ENCODE assay signal across 10 cellular contexts in the genomic region with DNA sequence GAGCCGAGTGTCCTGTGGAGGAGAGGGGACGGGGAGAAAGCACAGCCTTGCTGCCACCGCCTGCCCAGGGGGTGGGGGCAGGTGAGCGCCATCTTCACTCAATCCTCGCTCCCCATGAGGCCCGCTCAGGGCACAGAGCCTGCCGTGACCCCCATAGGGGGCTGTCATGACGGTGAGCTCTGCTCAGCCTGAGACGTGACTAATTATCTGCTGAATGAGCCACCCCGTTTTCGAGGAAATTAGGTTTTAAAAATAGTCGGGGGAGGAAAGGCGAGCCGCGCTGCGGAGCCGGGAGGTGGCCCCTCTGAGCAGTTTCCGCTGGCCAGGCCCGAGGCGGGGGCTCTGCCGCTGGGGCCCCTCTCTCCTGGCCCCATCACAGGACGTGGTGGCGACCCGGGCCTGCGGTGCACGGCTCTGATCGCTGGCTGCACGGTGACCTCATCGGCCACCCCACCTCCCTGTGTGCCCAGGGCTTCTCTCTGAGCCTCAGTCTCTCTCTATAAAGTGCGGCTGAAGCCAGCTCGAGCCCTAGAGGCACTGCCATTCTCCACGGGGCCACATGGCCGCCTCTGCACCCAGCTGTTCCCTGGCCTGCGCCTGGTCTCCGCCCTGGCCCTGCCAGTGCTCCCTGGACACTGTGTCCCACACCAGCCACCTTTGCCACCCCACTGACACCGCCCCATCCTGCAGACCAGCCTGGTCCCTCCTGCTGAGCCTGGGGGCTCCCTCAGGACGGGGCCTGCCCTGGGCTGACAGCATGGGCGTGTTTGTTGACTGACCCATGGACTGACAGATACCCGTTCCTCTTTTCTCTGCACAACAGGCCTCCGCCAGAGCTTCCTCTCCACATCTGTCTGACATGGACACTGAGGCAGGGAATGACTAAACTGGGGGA. TPM values are rescaled to one million over a fixed set of nuclear protein-coding genes. Genes with fewer than 3 reads are reported as not detected.
DNase-seq lines count a peak whose midpoint lies in the region; ATAC-seq, FAIRE-seq and TF ChIP-seq lines count a peak whose summit lies in the region.
"Had no signal": no experiment of that assay in that cellular context is flagged by ENCODE, and none has a peak within 500 bp of the region (broad histone marks: within the 10 kb centered on the region; RNA-seq: fewer than 3 reads in every experiment).

No MANE protein-coding gene starts in this region.

- WGBS in K562 (ENCODE audit: insufficient coverage, low coverage, missing lambda C conversion rate) = 28% methylated on average over 37 of the region's 40 CpGs
- 44 to 45% methylated on average over 29 to 40 of the region's 40 CpGs for WGBS in upper lobe of left lung, 2 donors
- 83% methylated on average over 19 of the region's 40 CpGs for WGBS in SK-N-SH (ENCODE audit: low lambda C conversion rate)

- peak; percentile 65 for DNase-seq in activated T-cell treated with anti-CD3 and anti-CD28 coated beads, Interleukin-2, amount 50 U/mL, for 24 hours
- DNase-seq in activated T-cell treated with anti-CD3 and anti-CD28 coated beads, Interleukin-2, amount 50 U/mL, for 1 hour = no peak
- peak; percentile 64 to 70 (median 68) for DNase-seq in K562 (ENCODE audit: extremely low read depth in 1 of 4, low spot score in 3 of 4)
- DNase-seq in naive B cell = no peak
- peak in 1 of 2 donors; percentile 81 for DNase-seq in upper lobe of left lung
- DNase-seq in SK-N-SH = no peak
- no peak for DNase-seq in H4 (ENCODE audit: low spot score)
- DNase-seq: BE2C had no signal

- H3K4me2 ChIP-seq in K562 (ENCODE audit: insufficient read depth, low read length) = peak overlapping the region; percentile 82
- no peak overlapping the region for H3K4me2 ChIP-seq in SK-N-SH

- H3K9me3 Mint-ChIP-seq in activated T-cell treated with anti-CD3 and anti-CD28 coated beads, Interleukin-2, amount 50 U/mL, for 24 hours = no peaks in the 10 kb centered on the region
- no peaks in the 10 kb centered on the region for H3K9me3 Mint-ChIP-seq in naive B cell
- H3K9me3 Mint-ChIP-seq: IgD-negative memory B cell had no signal

- H3K27ac ChIP-seq in K562 (ENCODE audit: extremely low read depth, low read depth, low read length) (peak overlapping the region; percentile 96), upper lobe of left lung (peak overlapping the region; percentile 86 to 94 (median 91)), SK-N-SH (ENCODE audit: low read depth in 2 of 2, low read length in 1 of 2) (no peak overlapping the region)

- H3K9me3 ChIP-seq in K562 (replicated peaks; ENCODE audit: control insufficient read depth, insufficient read depth, low read depth, low read length) = no peaks in the 10 kb centered on the region
- no peaks in the 10 kb centered on the region for H3K9me3 ChIP-seq in upper lobe of left lung
- no peaks in the 10 kb centered on the region for H3K9me3 ChIP-seq in SK-N-SH
- H3K9me3 ChIP-seq: BE2C had no signal

- in situ Hi-C loops in K562 (cut with MboI) = no loop called here

- peak overlapping the region; percentile 68 for H3K4me3 Mint-ChIP-seq in activated T-cell treated with anti-CD3 and anti-CD28 coated beads, Interleukin-2, amount 50 U/mL, for 24 hours
- H3K4me3 Mint-ChIP-seq in naive B cell = peak overlapping the region in 7 of 8 donors; percentile 19 to 77 (median 35)

- TF ChIP-seq CTCF in K562 (IDR thresholded peaks at IDR 0.05 in 2 of 3, conservative IDR thresholded peaks at IDR 0.05 in 1 of 3; ENCODE audit: insufficient read depth in 2 of 3, low read depth in 1 of 3, low read length in 3 of 3) = peak; percentile 22 to 53 (median 40); a peak in 3 of 6 replicates
- TF ChIP-seq CTCF in upper lobe of left lung (IDR thresholded peaks at IDR 0.05) = peak in 1 of 6 experiments; percentile 18
- TF ChIP-seq CTCF in SK-N-SH (IDR thresholded peaks at IDR 0.05) = no peak

- ATAC-seq in K562 (peak; percentile 40), naive B cell (ENCODE audit: low read depth in 2 of 2) (peak; percentile 21 to 43), upper lobe of left lung (ENCODE audit: low FRiP score in 2 of 2) (peak in 1 of 2 donors; percentile 18), GM19467 (IDR thresholded peaks at IDR 0.05; ENCODE audit: unreplicated experiment) (no peak)

- H3F3A ChIP-seq in SK-N-SH (replicated peaks; ENCODE audit: insufficient read depth) = no peaks in the 10 kb centered on the region

- H3K79me2 ChIP-seq in K562 (ENCODE audit: control insufficient read depth, insufficient read depth, low read length) = peaks cover 52% of the 10 kb centered on the region
- H3K79me2 ChIP-seq in SK-N-SH (ENCODE audit: insufficient read depth) = peaks cover 10% of the 10 kb centered on the region; the same call in 1 of the 2 replicates

- H3K36me3 Mint-ChIP-seq in activated T-cell treated with anti-CD3 and anti-CD28 coated beads, Interleukin-2, amount 50 U/mL, for 24 hours (ENCODE audit: low read depth) = peaks cover 6% of the 10 kb centered on the region
- no peaks in the 10 kb centered on the region for H3K36me3 Mint-ChIP-seq in naive B cell

- intact Hi-C loops in K562 (cut with micrococcal nuclease) = no loop called here

- H3K4me1 ChIP-seq in K562 (replicated peaks in 1 of 2; ENCODE audit: control insufficient read depth in 2 of 2, insufficient read depth in 2 of 2, low read length in 2 of 2) = peaks cover 34 to 79% of the 10 kb centered on the region in 2 experiments
- H3K4me1 ChIP-seq in upper lobe of left lung = peaks cover 29 to 63% (median 31%) of the 10 kb centered on the region in 4 donors
- H3K4me1 ChIP-seq in SK-N-SH (ENCODE audit: control insufficient read depth in 1 of 2, insufficient read depth in 2 of 2, low read depth in 1 of 2, low read length in 1 of 2) = no peaks in the 10 kb centered on the region
- H3K4me1 ChIP-seq: BE2C had no signal

- peaks cover 35% of the 10 kb centered on the region for H3K4me1 Mint-ChIP-seq in activated T-cell treated with anti-CD3 and anti-CD28 coated beads, Interleukin-2, amount 50 U/mL, for 24 hours (ENCODE audit: low read depth)
- peaks cover 20 to 46% (median 36%) of the 10 kb centered on the region in 3 donors for H3K4me1 Mint-ChIP-seq in naive B cell

- peak overlapping the region; percentile 56 for H2AFZ ChIP-seq in K562 (ENCODE audit: low read depth, low read length)
- no peak overlapping the region for H2AFZ ChIP-seq in SK-N-SH (ENCODE audit: low read depth)

- H3K9ac ChIP-seq in K562 (ENCODE audit: insufficient read depth in 1 of 2, low read depth in 2 of 2, low read length in 2 of 2) = peak overlapping the region; percentile 85 to 90
- H3K9ac ChIP-seq in SK-N-SH = no peak overlapping the region

- POLR2A ChIA-PET in K562 (lab: Yijun Ruan, JAX) (interaction anchor here (0.5 to 4.1 kb wide), 17 partner anchors 11 to 730 kb away, joined by 3 to 16 read pairs (median 4); partner anchors contain the start of genes MRPL54 and TJP3), SK-N-SH (lab: Yijun Ruan, JAX) (no interaction called here)

- H4K20me1 ChIP-seq in K562 (replicated peaks; ENCODE audit: control insufficient read depth, insufficient read depth, low read length) = no peaks in the 10 kb centered on the region
- H4K20me1 ChIP-seq in SK-N-SH (ENCODE audit: insufficient read depth) = 0 out of 2 replicates have a peak, but pooled peaks cover 16% of the 10 kb centered on the region

- no peaks in the 10 kb centered on the region for H3K9me2 ChIP-seq in SK-N-SH

- BruUV-seq in K562 (replicated peaks; lab: Mats Ljungman, UMichigan) = no TSS peak

- H3K36me3 ChIP-seq in K562 (ENCODE audit: control insufficient read depth, insufficient read depth, low read length) = peaks cover 9% of the 10 kb centered on the region; the same call in 1 of the 3 replicates
- peaks cover 0 to 7% (median 0%) of the 10 kb centered on the region in 4 donors for H3K36me3 ChIP-seq in upper lobe of left lung
- H3K36me3 ChIP-seq in SK-N-SH (replicated peaks in 1 of 2; ENCODE audit: control insufficient read depth in 1 of 2, insufficient read depth in 2 of 2, low read length in 1 of 2) = no peaks in the 10 kb centered on the region
- H3K36me3 ChIP-seq: BE2C had no signal

- CTCF ChIA-PET in K562 (lab: Yijun Ruan, JAX; ENCODE audit: low intra/inter-chr PET ratio) = interaction anchor here (1.6 kb wide), 1 partner anchor 34 kb away, joined by 4 read pairs; no protein-coding TSS in a partner anchor
- CTCF ChIA-PET in SK-N-SH (lab: Yijun Ruan, JAX) = interaction anchor here (1.1 to 2.0 kb wide), 4 partner anchors 10 to 35 kb away, joined by 4 to 8 read pairs (median 4); no protein-coding TSS in a partner anchor

- TF ChIP-seq RAD21 in K562 (CRISPR knock-in tag; conservative IDR thresholded peaks at IDR 0.05 in 1 of 2, IDR thresholded peaks at IDR 0.05 in 1 of 2) (peak in 1 of 2 experiments; percentile 31; a peak in 3 of 4 replicates), SK-N-SH (IDR thresholded peaks at IDR 0.05; ENCODE audit: low read length) (no peak)

- FAIRE-seq in K562 (lab: Jason Lieb, UNC) = peak; percentile 61

- H3K4me3 ChIP-seq in K562 (peak overlapping the region; percentile 13; the same call in 1 of the 2 replicates), upper lobe of left lung (peak overlapping the region in 3 of 4 donors; percentile 13 to 34 (median 23)), SK-N-SH (ENCODE audit: low read depth in 2 of 2, low read length in 1 of 2) (no peak overlapping the region)

- no peaks in the 10 kb centered on the region for H3K9me1 ChIP-seq in K562 (ENCODE audit: control insufficient read depth, insufficient read depth, low read length)

- no peaks in the 10 kb centered on the region for H3K27me3 ChIP-seq in K562 (ENCODE audit: control insufficient read depth in 2 of 2, insufficient read depth in 2 of 2, low read length in 2 of 2)
- H3K27me3 ChIP-seq in upper lobe of left lung = no peaks in the 10 kb centered on the region
- H3K27me3 ChIP-seq in SK-N-SH (ENCODE audit: insufficient read depth) = no peaks in the 10 kb centered on the region
- H3K27me3 ChIP-seq: BE2C had no signal

- no peaks in the 10 kb centered on the region for H3K27me3 Mint-ChIP-seq in activated T-cell treated with anti-CD3 and anti-CD28 coated beads, Interleukin-2, amount 50 U/mL, for 24 hours
- H3K27me3 Mint-ChIP-seq in naive B cell = peaks cover 0 to 27% (median 0%) of the 10 kb centered on the region in 3 donors

- H3K27ac Mint-ChIP-seq in activated T-cell treated with anti-CD3 and anti-CD28 coated beads, Interleukin-2, amount 50 U/mL, for 24 hours = peak overlapping the region; percentile 90
- H3K27ac Mint-ChIP-seq in naive B cell = peak overlapping the region in 2 of 6 donors; percentile 18 to 41
- H3K27ac Mint-ChIP-seq: IgD-negative memory B cell had no signal

- TF ChIP-seq EP300 in K562 (IDR thresholded peaks at IDR 0.05; ENCODE audit: low read length) (no peak), upper lobe of left lung (IDR thresholded peaks at IDR 0.05) (peak in 1 of 4 donors; percentile 14), SK-N-SH (IDR thresholded peaks at IDR 0.05; ENCODE audit: borderline replicate concordance in 1 of 2, low read depth in 1 of 2, low read length in 1 of 2) (no peak)

- TF ChIP-seq POLR2A in K562 (conservative IDR thresholded peaks at IDR 0.05) (no peak), upper lobe of left lung (IDR thresholded peaks at IDR 0.05) (no peak)

RNA-seq across cellular contexts. Expression of gene PIP5K1C, which starts 28.3 kb away (rescaled TPM):
- total RNA-seq in K562 (2011; cell fraction: chromatin; rRNA removed; ENCODE audit: low replicate concordance) = 21.1 and 62.3 TPM in 2 replicates
- total RNA-seq in K562 (2011; cell fraction: nucleolus; rRNA removed) = 28.3 and 30.5 TPM in 2 replicates
- 15.8 and 17.5 TPM in 2 replicates for total RNA-seq in K562 (2011; cell fraction: nucleoplasm; rRNA removed)
- 6.0 and 10.7 TPM in 2 replicates for total RNA-seq in K562 (2014; rRNA removed)
- total RNA-seq in K562 (2014; rRNA removed; fragmentation: Illumina TruSeq; extraction: Trizol) = 1.4 and 1.9 TPM in 2 replicates
- total RNA-seq in K562 (2015; rRNA removed; fragmentation: Illumina TruSeq; extraction: Trizol) = 4.1 and 5.3 TPM in 2 replicates
- total RNA-seq in K562 (2021) = 21.4 and 22.1 TPM in 2 replicates
- 2.9 and 5.8 TPM in 2 replicates for polyA plus RNA-seq in K562 (2011; rRNA removed)
- polyA plus RNA-seq in K562 (2011; cell fraction: cytosol; rRNA removed) = 2.9 and 6.4 TPM in 2 replicates
- polyA plus RNA-seq in K562 (2011; cell fraction: nucleus; rRNA removed) = 9.4 and 20.2 TPM in 2 replicates
- 16.8 and 22.4 TPM in 2 replicates for polyA plus RNA-seq in K562 (2012)
- 8.0 and 11.3 TPM in 2 replicates for polyA plus RNA-seq in K562 (2014; fragmentation: Illumina TruSeq; extraction: Trizol)
- polyA plus RNA-seq in K562 (2014; fragmentation: Nextera tagmentation; extraction: Ambion mirVana) = under 1 TPM; 0.38 to 0.61 TPM
- polyA plus RNA-seq in K562 (2014; rRNA removed) = 7.6 and 8.3 TPM in 2 replicates
- polyA minus RNA-seq in K562 (2011; rRNA and poly(A)+ RNA removed) = 5.1 and 9.5 TPM in 2 replicates
- 15.8 and 26.9 TPM in 2 replicates for polyA minus RNA-seq in K562 (2011; cell fraction: cytosol; rRNA and poly(A)+ RNA removed)
- 13.1 and 15.9 TPM in 2 replicates for polyA minus RNA-seq in K562 (2011; cell fraction: nucleus; rRNA and poly(A)+ RNA removed)
- polyA plus RNA-seq in naive B cell (ENCODE audit: low read depth in 6 of 6) = 10 to 100 TPM in 1 of 6 donors, 1 to 10 TPM in 4, under 1 TPM in 1; 0.41 to 13.4 (median 4.9) TPM
- 10 to 100 TPM; 24.6 to 64.1 (median 43.1) TPM for total RNA-seq in upper lobe of left lung
- 6.9 and 12.3 TPM in 2 replicates for polyA plus RNA-seq in SK-N-SH (2012; rRNA removed)
- polyA plus RNA-seq in SK-N-SH (2012; cell fraction: cytosol; rRNA removed) = 4.4 and 6.9 TPM in 2 replicates
- polyA plus RNA-seq in SK-N-SH (2012; cell fraction: nucleus; rRNA removed) = 12.2 and 15.0 TPM in 2 replicates
- 5.3 and 6.8 TPM in 2 replicates for total RNA-seq in H4 (2014; rRNA removed; shearing (Covaris generic))

RNA-seq across cellular contexts. Expression of gene TJP3, which starts 36.3 kb away (rescaled TPM):
- total RNA-seq in K562 (2011; cell fraction: chromatin; rRNA removed; ENCODE audit: low replicate concordance) = 1.8 and 7.1 TPM in 2 replicates
- total RNA-seq in K562 (2011; cell fraction: nucleolus; rRNA removed) = 2.9 and 3.5 TPM in 2 replicates
- total RNA-seq in K562 (2011; cell fraction: nucleoplasm; rRNA removed) = 1.8 and 2.6 TPM in 2 replicates
- total RNA-seq in K562 (2014; rRNA removed) = 0.82 and 1.3 TPM in 2 replicates
- 0.11 and 0.38 TPM in 2 replicates for total RNA-seq in K562 (2014; rRNA removed; fragmentation: Illumina TruSeq; extraction: Trizol)
- total RNA-seq in K562 (2015; rRNA removed; fragmentation: Illumina TruSeq; extraction: Trizol) = 0.34 and 0.58 TPM in 2 replicates
- total RNA-seq in K562 (2021) = 0.92 and 2.4 TPM in 2 replicates
- 1.8 and 2.2 TPM in 2 replicates for polyA plus RNA-seq in K562 (2011; rRNA removed)
- polyA plus RNA-seq in K562 (2011; cell fraction: cytosol; rRNA removed) = 1.9 and 5.2 TPM in 2 replicates
- polyA plus RNA-seq in K562 (2011; cell fraction: nucleus; rRNA removed) = 4.3 and 9.8 TPM in 2 replicates
- 3.2 and 4.0 TPM in 2 replicates for polyA plus RNA-seq in K562 (2012)
- polyA plus RNA-seq in K562 (2014; fragmentation: Illumina TruSeq; extraction: Trizol) = 0.54 and 1.1 TPM in 2 replicates
- under 1 TPM in 1 of 2 experiments, not detected in 1; 0.11 TPM for polyA plus RNA-seq in K562 (2014; fragmentation: Nextera tagmentation; extraction: Ambion mirVana)
- 0.56 and 0.73 TPM in 2 replicates for polyA plus RNA-seq in K562 (2014; rRNA removed)
- polyA minus RNA-seq in K562 (2011; rRNA and poly(A)+ RNA removed) = 1.5 and 1.9 TPM in 2 replicates
- 0.86 and 2.2 TPM in 2 replicates for polyA minus RNA-seq in K562 (2011; cell fraction: cytosol; rRNA and poly(A)+ RNA removed)
- 2.3 and 3.4 TPM in 2 replicates for polyA minus RNA-seq in K562 (2011; cell fraction: nucleus; rRNA and poly(A)+ RNA removed)
- polyA plus RNA-seq in naive B cell (ENCODE audit: low read depth in 6 of 6) = 1 to 10 TPM in 5 of 6 donors, not detected in 1; 1.2 to 3.8 (median 2.0) TPM
- total RNA-seq in upper lobe of left lung = 10 to 100 TPM; 27.2 to 94.3 (median 55.5) TPM
- 0.24 and 0.36 TPM in 2 replicates for polyA plus RNA-seq in SK-N-SH (2012; rRNA removed)
- 0.18 and 0.28 TPM in 2 replicates for polyA plus RNA-seq in SK-N-SH (2012; cell fraction: cytosol; rRNA removed)
- polyA plus RNA-seq in SK-N-SH (2012; cell fraction: nucleus; rRNA removed) = 0.49 and 1.0 TPM in 2 replicates
- 1.5 TPM in 1 of 2 replicates, not detected in the other for total RNA-seq in H4 (2014; rRNA removed; shearing (Covaris generic))

RNA-seq across cellular contexts. Expression of gene CACTIN, which starts 45.3 kb away (rescaled TPM):
- 35.4 and 89.8 TPM in 2 replicates for total RNA-seq in K562 (2011; cell fraction: chromatin; rRNA removed; ENCODE audit: low replicate concordance)
- total RNA-seq in K562 (2011; cell fraction: nucleolus; rRNA removed) = 60.3 and 65.9 TPM in 2 replicates
- total RNA-seq in K562 (2011; cell fraction: nucleoplasm; rRNA removed) = 35.3 and 37.6 TPM in 2 replicates
- total RNA-seq in K562 (2014; rRNA removed) (46.5 and 57.8 TPM in 2 replicates), K562 (2014; rRNA removed; fragmentation: Illumina TruSeq; extraction: Trizol) (7.6 and 7.9 TPM in 2 replicates), K562 (2015; rRNA removed; fragmentation: Illumina TruSeq; extraction: Trizol) (25.6 and 27.3 TPM in 2 replicates), K562 (2021) (42.1 and 49.2 TPM in 2 replicates), upper lobe of left lung (10 to 100 TPM; 21.5 to 97.4 (median 25.5) TPM)
- polyA plus RNA-seq in K562 (2011; rRNA removed) (15.0 and 19.4 TPM in 2 replicates), K562 (2014; fragmentation: Illumina TruSeq; extraction: Trizol) (9.6 and 20.4 TPM in 2 replicates), K562 (2014; fragmentation: Nextera tagmentation; extraction: Ambion mirVana) (under 1 TPM; 0.15 to 0.52 TPM), K562 (2014; rRNA removed) (35.0 and 36.4 TPM in 2 replicates), naive B cell (ENCODE audit: low read depth in 6 of 6) (10 to 100 TPM in 1 of 6 donors, 1 to 10 TPM in 5; 2.7 to 15.4 (median 7.9) TPM), SK-N-SH (2012; rRNA removed) (27.8 and 36.4 TPM in 2 replicates)
- 21.9 and 50.9 TPM in 2 replicates for polyA plus RNA-seq in K562 (2011; cell fraction: cytosol; rRNA removed)
- 54.2 and 84.9 TPM in 2 replicates for polyA plus RNA-seq in K562 (2011; cell fraction: nucleus; rRNA removed)
- polyA plus RNA-seq in K562 (2012) = 22.8 and 28.5 TPM in 2 replicates
- 4.5 and 9.4 TPM in 2 replicates for polyA minus RNA-seq in K562 (2011; rRNA and poly(A)+ RNA removed)
- polyA minus RNA-seq in K562 (2011; cell fraction: cytosol; rRNA and poly(A)+ RNA removed) = 13.0 and 16.6 TPM in 2 replicates
- 9.6 and 12.0 TPM in 2 replicates for polyA minus RNA-seq in K562 (2011; cell fraction: nucleus; rRNA and poly(A)+ RNA removed)
- 11.9 and 22.7 TPM in 2 replicates for polyA plus RNA-seq in SK-N-SH (2012; cell fraction: cytosol; rRNA removed)
- polyA plus RNA-seq in SK-N-SH (2012; cell fraction: nucleus; rRNA removed) = 66.5 and 82.5 TPM in 2 replicates
- 12.1 and 13.9 TPM in 2 replicates for total RNA-seq in H4 (2014; rRNA removed; shearing (Covaris generic))

Comparison
In these comparisons a context has a peak if more than half of its experiments do, and no peak if none do; other contexts are left out.
1. DNase-seq: peak in activated T-cell treated with anti-CD3 and anti-CD28 coated beads, Interleukin-2, amount 50 U/mL, for 24 hours (single experiment) and K562 (4 of 4); none in activated T-cell treated with anti-CD3 and anti-CD28 coated beads, Interleukin-2, amount 50 U/mL, for 1 hour (single experiment), naive B cell (single experiment), SK-N-SH (single experiment) and H4 (single experiment).
2. H3K27ac ChIP-seq: peak in K562 (single experiment) and upper lobe of left lung (4 of 4); none in SK-N-SH (0 of 2).
3. H3K4me3 ChIP-seq: peak in K562 (single experiment) and upper lobe of left lung (3 of 4); none in SK-N-SH (0 of 2).